8 cellular contexts compared by ENCODE assay signal in the genomic region with DNA sequence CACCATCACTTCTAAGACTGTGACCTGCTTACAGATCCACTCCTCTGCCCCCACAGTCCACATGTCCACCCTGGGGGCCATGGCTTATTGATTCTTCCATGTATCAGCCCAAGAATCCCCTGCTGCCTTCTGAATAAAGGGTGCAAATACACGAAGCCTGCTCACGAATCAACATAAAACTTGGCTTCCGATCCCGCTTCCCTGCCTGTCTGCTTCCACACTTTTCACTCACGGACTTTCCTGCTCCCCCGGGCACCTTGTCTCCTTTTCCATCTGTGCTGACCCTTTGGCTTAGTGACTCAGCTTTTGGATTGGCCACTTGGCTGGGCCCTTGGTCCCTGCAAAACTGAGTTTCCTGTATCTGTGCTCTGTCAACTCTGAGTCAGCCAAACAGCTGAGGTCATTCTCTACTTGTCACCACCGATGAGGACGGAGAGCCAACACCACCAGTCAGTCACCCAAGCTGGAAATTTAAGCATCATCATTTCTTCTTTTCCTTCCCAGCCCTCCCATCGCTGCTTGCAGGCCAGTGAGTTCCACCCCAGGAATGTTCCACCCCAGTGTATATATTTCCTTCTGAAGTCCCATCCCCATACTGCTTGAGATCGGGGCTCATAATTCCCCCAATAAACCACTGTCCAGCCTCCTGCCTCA. TPM values are rescaled to one million over a fixed set of nuclear protein-coding genes. Genes with fewer than 3 reads are reported as not detected.
A peak's percentile ranks its signal among the peaks of the same experiment; 100 is the strongest.
DNase-seq lines count a peak whose midpoint lies in the region; ATAC-seq and TF ChIP-seq lines count a peak whose summit lies in the region.

No MANE protein-coding gene starts in this region.

- H3K9me3 ChIP-seq in BE2C (no peaks in the 10 kb centered on the region), Panc1 (ENCODE audit: control insufficient read depth, insufficient read depth, low read depth, low read length) (no peaks in the 10 kb centered on the region), mucosa of descending colon (no peaks in the 10 kb centered on the region)

- H3K4me3 ChIP-seq in BE2C (ENCODE audit: low read depth, low read length): peak overlapping the region; percentile 14; the same call in 1 of the 2 replicates
- peak overlapping the region; percentile 7 to 39; a peak in 3 of 4 replicates for H3K4me3 ChIP-seq in Panc1 (ENCODE audit: low read depth in 2 of 2, low read length in 2 of 2)
- no peak overlapping the region for H3K4me3 ChIP-seq in epithelial cell of esophagus (ENCODE audit: low read length)
- H3K4me3 ChIP-seq in mucosa of descending colon: no peak overlapping the region

- H3K27me3 ChIP-seq in BE2C (no peaks in the 10 kb centered on the region), Panc1 (ENCODE audit: control insufficient read depth, insufficient read depth, low read length) (no peaks in the 10 kb centered on the region)

- TF ChIP-seq CTCF in BE2C (IDR thresholded peaks at IDR 0.05; ENCODE audit: low read depth, low read length) (no peak), Panc1 (IDR thresholded peaks at IDR 0.05) (no peak), epithelial cell of esophagus (IDR thresholded peaks at IDR 0.05; ENCODE audit: insufficient read depth, low read depth, low read length, missing control alignments) (no peak), mucosa of descending colon (IDR thresholded peaks at IDR 0.05) (no peak)

- CTCF ChIA-PET in Panc1 (lab: Charles Lee): no interaction called here

- peak; percentile 46 for DNase-seq in BE2C
- DNase-seq in Panc1 (ENCODE audit: low read depth, low spot score): peak; percentile 81
- peak; percentile 68 for DNase-seq in epithelial cell of esophagus (ENCODE audit: low read depth)
- DNase-seq in mucosa of descending colon: peak in 1 of 3 donors; percentile 21
- no peak for DNase-seq in activated CD4-positive, alpha-beta T cell treated with anti-CD3 and anti-CD28 coated beads for 1 hour
- DNase-seq in GF-D8 (lab: John Stamatoyannopoulos, UW): no peak
- DNase-seq in Kasumi-1 (lab: John Stamatoyannopoulos, UW): no peak

- H3K27ac ChIP-seq in Panc1 (ENCODE audit: low read length): peak overlapping the region; percentile 90

- H3K4me1 ChIP-seq in BE2C: 0 out of 2 replicates have a peak, but pooled peaks cover 5% of the 10 kb centered on the region
- peaks cover 17% of the 10 kb centered on the region for H3K4me1 ChIP-seq in Panc1 (ENCODE audit: control insufficient read depth, insufficient read depth, low read length)
- no peaks in the 10 kb centered on the region for H3K4me1 ChIP-seq in mucosa of descending colon (ENCODE audit: low read depth)

- no TSS peak for BruUV-seq in Panc1 (replicated peaks; lab: Mats Ljungman, UMichigan)

- intact Hi-C loops in Panc1 (cut with micrococcal nuclease; ENCODE audit: unreplicated experiment): no loop called here
- intact Hi-C loops in mucosa of descending colon (cut with DNase I, micrococcal nuclease): no loop called here

- POLR2A ChIA-PET in Panc1 (lab: Charles Lee): no interaction called here

- in situ Hi-C loops in Panc1 (cut with HindIII; ENCODE audit: low pct_unique_long_range_greater_than_20kb, low sequenced_read_pairs): no loop called here

- H3K36me3 ChIP-seq in BE2C (no peaks in the 10 kb centered on the region), Panc1 (ENCODE audit: control insufficient read depth, insufficient read depth, low read length) (no peaks in the 10 kb centered on the region), mucosa of descending colon (ENCODE audit: low read depth) (no peaks in the 10 kb centered on the region)

- ATAC-seq in Panc1 (peak; percentile 98), mucosa of descending colon (peak; percentile 54), GM21515 (IDR thresholded peaks at IDR 0.05; ENCODE audit: unreplicated experiment) (no peak)

RNA-seq across cellular contexts. Expression of gene USP12, which starts 11.4 kb away (rescaled TPM):
- 11.6 TPM for polyA plus RNA-seq in BE2C (2012; ENCODE audit: insufficient read depth, insufficient read length, low read depth)
- total RNA-seq in Panc1 (2021; ENCODE audit: unreplicated experiment) (82.0 TPM), mucosa of descending colon (10 to 100 TPM; 34.3 to 77.1 (median 45.0) TPM)
- polyA plus RNA-seq in Panc1 (2012; ENCODE audit: insufficient read length): 36.1 TPM

Comparison
In these comparisons a context has a peak if more than half of its experiments do, and no peak if none do; other contexts are left out.
1. DNase-seq: peak in BE2C (single experiment), Panc1 (single experiment) and epithelial cell of esophagus (single experiment); none in activated CD4-positive, alpha-beta T cell treated with anti-CD3 and anti-CD28 coated beads for 1 hour (single experiment), GF-D8 (single experiment) and Kasumi-1 (0 of 2).
2. H3K4me3 ChIP-seq: peak in BE2C (single experiment) and Panc1 (2 of 2); none in epithelial cell of esophagus (single experiment) and mucosa of descending colon (single experiment).